18 cellular contexts compared by ENCODE assay signal in genomic region chr2:129248183-129248582, GRCh38.
"Had no signal": no experiment of that assay in that cellular context is flagged by ENCODE, and none has a peak within 500 bp of the region (broad histone marks: within the 10 kb centered on the region; RNA-seq: fewer than 3 reads in every experiment).

No MANE protein-coding gene starts in this region.

- H3K4me1 Mint-ChIP-seq: activated naive CD4-positive, alpha-beta T cell treated with anti-CD3 and anti-CD28 coated beads, Interleukin-2, amount 50 U/mL, for 24 hours; stimulated activated naive CD8-positive, alpha-beta T cell treated with anti-CD3 and anti-CD28 coated beads, Interleukin-15, amount 100 ng/mL, for 72 hours had no signal

- H3K27me3 Mint-ChIP-seq: activated naive CD4-positive, alpha-beta T cell treated with anti-CD3 and anti-CD28 coated beads, Interleukin-2, amount 50 U/mL, for 24 hours; activated T-cell treated with anti-CD3 and anti-CD28 coated beads, Interleukin-2, amount 50 U/mL, for 24 hours; effector memory CD8-positive, alpha-beta T cell; stimulated activated naive CD8-positive, alpha-beta T cell treated with anti-CD3 and anti-CD28 coated beads, Interleukin-15, amount 100 ng/mL, for 72 hours had no signal

- H3K36me3 ChIP-seq: adrenal gland, brain microvascular endothelial cell, ovary, sigmoid colon, spleen, thoracic aorta, upper lobe of right lung had no signal

- H3K4me3 Mint-ChIP-seq: activated naive CD4-positive, alpha-beta T cell treated with anti-CD3 and anti-CD28 coated beads, Interleukin-2, amount 50 U/mL, for 24 hours; activated T-cell treated with anti-CD3 and anti-CD28 coated beads, Interleukin-2, amount 50 U/mL, for 24 hours; effector memory CD8-positive, alpha-beta T cell; stimulated activated naive CD8-positive, alpha-beta T cell treated with anti-CD3 and anti-CD28 coated beads, Interleukin-15, amount 100 ng/mL, for 72 hours; T-helper 2 cell treated with Interferon-gamma antibody and Interleukin-4, amounts not matched to agents 5 μg/mL and 100 μg/mL, for 36 hours had no signal

- H3K27ac Mint-ChIP-seq: activated naive CD4-positive, alpha-beta T cell treated with anti-CD3 and anti-CD28 coated beads, Interleukin-2, amount 50 U/mL, for 24 hours; activated T-cell treated with anti-CD3 and anti-CD28 coated beads, Interleukin-2, amount 50 U/mL, for 24 hours; effector memory CD8-positive, alpha-beta T cell; stimulated activated naive CD8-positive, alpha-beta T cell treated with anti-CD3 and anti-CD28 coated beads, Interleukin-15, amount 100 ng/mL, for 72 hours; T-helper 2 cell treated with Interferon-gamma antibody and Interleukin-4, amounts not matched to agents 5 μg/mL and 100 μg/mL, for 36 hours had no signal

- ATAC-seq: effector memory CD8-positive, alpha-beta T cell; stimulated activated naive CD8-positive, alpha-beta T cell treated with anti-CD3 and anti-CD28 coated beads, Interleukin-15, amount 100 ng/mL, for 72 hours; upper lobe of right lung had no signal

- H3K36me3 Mint-ChIP-seq: activated naive CD4-positive, alpha-beta T cell treated with anti-CD3 and anti-CD28 coated beads, Interleukin-2, amount 50 U/mL, for 24 hours had no signal

- H3K27ac ChIP-seq: adrenal gland, brain microvascular endothelial cell, ovary, sigmoid colon, spleen, thoracic aorta, upper lobe of right lung had no signal

- H3K4me3 ChIP-seq: adrenal gland, ovary, sigmoid colon, spleen, thoracic aorta, upper lobe of right lung had no signal

- DNase-seq: activated CD4-positive, alpha-beta T cell treated with anti-CD3 and anti-CD28 coated beads, Interleukin-2, amount 50 U/mL, for 4 hours; activated effector memory CD4-positive, alpha-beta T cell treated with Interleukin-2 at 50 U/mL for 16 hours; activated T-cell treated with anti-CD3 and anti-CD28 coated beads, Interleukin-2, amount 50 U/mL, for 24 hours; adrenal gland; brain microvascular endothelial cell; dermis blood vessel endothelial cell; effector memory CD8-positive, alpha-beta T cell; hypothalamus; kidney glomerular epithelial cell; ovary; sigmoid colon; spleen; stimulated activated naive CD8-positive, alpha-beta T cell treated with anti-CD3 and anti-CD28 coated beads, Interleukin-15, amount 100 ng/mL, for 72 hours; SW 1271; upper lobe of right lung had no signal

- H3K4me1 ChIP-seq: adrenal gland, sigmoid colon, spleen, upper lobe of right lung had no signal

- H3K9me3 ChIP-seq: adrenal gland, ovary, sigmoid colon, thoracic aorta, upper lobe of right lung had no signal

- H3K9me3 Mint-ChIP-seq: activated naive CD4-positive, alpha-beta T cell treated with anti-CD3 and anti-CD28 coated beads, Interleukin-2, amount 50 U/mL, for 24 hours; activated T-cell treated with anti-CD3 and anti-CD28 coated beads, Interleukin-2, amount 50 U/mL, for 24 hours; T-helper 2 cell treated with Interferon-gamma antibody and Interleukin-4, amounts not matched to agents 5 μg/mL and 100 μg/mL, for 36 hours had no signal

- H3K27me3 ChIP-seq: adrenal gland, brain microvascular endothelial cell, ovary, sigmoid colon, spleen, upper lobe of right lung had no signal
